ENCODE assay signal across 1 cellular context in genomic region chr5:1161108-1161831, GRCh38.
TF ChIP-seq lines count a peak whose summit lies in the region.

No MANE protein-coding gene starts in this region.

TF ChIP-seq in HepG2, 621 proteins besides CTCF, POLR2A, EP300 and RAD21 (continued from another document and continues in another):
- TF ChIP-seq BATF2 (CRISPR knock-in tag; IDR thresholded peaks at IDR 0.05) (no peak), ZNF543 (CRISPR knock-in tag; IDR thresholded peaks at IDR 0.05) (no peak), ZNF160 (CRISPR knock-in tag; IDR thresholded peaks at IDR 0.05) (no peak), MBD4 (IDR thresholded peaks at IDR 0.05; ENCODE audit: borderline replicate concordance, low read length) (no peak), IKZF4 (CRISPR knock-in tag; IDR thresholded peaks at IDR 0.05; ENCODE audit: borderline replicate concordance, low read depth, not compliant biosample characterization) (no peak), MTA1 (CRISPR knock-in tag; IDR thresholded peaks at IDR 0.05; ENCODE audit: borderline replicate concordance) (no peak), ZNF354B (CRISPR knock-in tag; IDR thresholded peaks at IDR 0.05) (no peak), TRIM24 (CRISPR knock-in tag; IDR thresholded peaks at IDR 0.05) (no peak), ZNF441 (CRISPR knock-in tag; IDR thresholded peaks at IDR 0.05; ENCODE audit: borderline replicate concordance) (no peak), RFX1 (IDR thresholded peaks at IDR 0.05) (no peak), ZNF256 (CRISPR knock-in tag; conservative IDR thresholded peaks at IDR 0.05) (no peak), SNRNP70 (IDR thresholded peaks at IDR 0.05; ENCODE audit: low read depth, low read length) (no peak), TERF1 (CRISPR knock-in tag; IDR thresholded peaks at IDR 0.05) (no peak), FOXM1 (CRISPR knock-in tag; IDR thresholded peaks at IDR 0.05) (no peak), ZNF101 (CRISPR knock-in tag; IDR thresholded peaks at IDR 0.05; ENCODE audit: borderline replicate concordance, low read depth) (no peak), ZNF878 (CRISPR knock-in tag; IDR thresholded peaks at IDR 0.05) (no peak), ZNF619 (CRISPR knock-in tag; IDR thresholded peaks at IDR 0.05) (no peak), SMAD3 (CRISPR knock-in tag; IDR thresholded peaks at IDR 0.05) (no peak), SUZ12 (IDR thresholded peaks at IDR 0.05; ENCODE audit: low read depth, low read length) (no peak), NR0B2 (CRISPR knock-in tag; IDR thresholded peaks at IDR 0.05) (peak; percentile 17; the same call in 1 of the 2 replicates), KAT8 (CRISPR knock-in tag; IDR thresholded peaks at IDR 0.05) (no peak), SP140L (CRISPR knock-in tag; IDR thresholded peaks at IDR 0.05; ENCODE audit: borderline replicate concordance) (no peak), ZBED4 (CRISPR knock-in tag; IDR thresholded peaks at IDR 0.05; ENCODE audit: borderline replicate concordance) (peak; percentile 96), ZBTB4 (CRISPR knock-in tag; IDR thresholded peaks at IDR 0.05; ENCODE audit: borderline replicate concordance) (no peak), ZNF646 (CRISPR knock-in tag; IDR thresholded peaks at IDR 0.05) (no peak), FOXC1 (CRISPR knock-in tag; IDR thresholded peaks at IDR 0.05; ENCODE audit: borderline replicate concordance) (no peak), BCL3 (CRISPR knock-in tag; IDR thresholded peaks at IDR 0.05) (no peak), NFKBIZ (CRISPR knock-in tag; IDR thresholded peaks at IDR 0.05) (peak; percentile 41; the same call in 1 of the 2 replicates), ONECUT2 (CRISPR knock-in tag; IDR thresholded peaks at IDR 0.05) (no peak), JUND (CRISPR knock-in tag; IDR thresholded peaks at IDR 0.05) (peak; percentile 99), ZNF337 (CRISPR knock-in tag; IDR thresholded peaks at IDR 0.05; ENCODE audit: borderline replicate concordance, low read depth) (no peak), SIX1 (CRISPR knock-in tag; IDR thresholded peaks at IDR 0.05; ENCODE audit: borderline replicate concordance) (no peak), RFXAP (CRISPR knock-in tag; IDR thresholded peaks at IDR 0.05; ENCODE audit: borderline replicate concordance) (no peak), ZNF792 (CRISPR knock-in tag; IDR thresholded peaks at IDR 0.05) (peak; percentile 65; the same call in 1 of the 2 replicates), CSRNP2 (CRISPR knock-in tag; conservative IDR thresholded peaks at IDR 0.05; ENCODE audit: low read depth) (no peak), E2F2 (CRISPR knock-in tag; IDR thresholded peaks at IDR 0.05; ENCODE audit: borderline replicate concordance) (no peak), GMEB1 (CRISPR knock-in tag; IDR thresholded peaks at IDR 0.05; ENCODE audit: borderline replicate concordance) (no peak)
